Comparison of ENCODE assay signal across 13 cellular contexts in the genomic region with DNA sequence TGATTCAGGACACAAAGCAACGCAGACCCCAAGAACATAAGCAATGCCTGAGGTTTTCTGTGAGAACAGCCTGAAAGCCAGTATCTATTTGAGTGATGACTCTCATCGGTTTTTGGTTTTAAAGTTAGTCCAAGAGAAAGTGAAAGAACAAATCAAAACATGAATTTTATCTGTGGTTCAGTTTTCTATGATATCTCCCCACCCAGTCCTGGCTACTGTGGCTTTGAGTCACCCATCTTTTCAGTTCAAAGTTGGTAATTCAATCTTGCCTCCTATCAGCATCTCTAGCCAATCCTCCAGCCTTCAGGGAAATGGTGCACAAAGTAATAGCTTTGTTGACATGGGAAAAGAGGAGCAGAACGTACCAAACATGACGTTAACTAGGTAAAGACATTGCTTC. TPM values are rescaled to one million over a fixed set of nuclear protein-coding genes. Genes with fewer than 3 reads are reported as not detected.
DNase-seq lines count a peak whose midpoint lies in the region; ATAC-seq, FAIRE-seq and TF ChIP-seq lines count a peak whose summit lies in the region.
"Had no signal": no experiment of that assay in that cellular context is flagged by ENCODE, and none has a peak within 500 bp of the region (broad histone marks: within the 10 kb centered on the region; RNA-seq: fewer than 3 reads in every experiment).

No MANE protein-coding gene starts in this region.

- no peak overlapping the region for H3K27ac ChIP-seq in upper lobe of right lung
- H3K27ac ChIP-seq: heart left ventricle, lower lobe of right lung had no signal

- no peak overlapping the region for H3K4me3 Mint-ChIP-seq in activated CD4-positive, alpha-beta memory T cell treated with anti-CD3 and anti-CD28 coated beads, Interleukin-2, amount 10 ng/mL, durations not matched to agents 7 days and 5 days
- H3K4me3 Mint-ChIP-seq: CD8-positive, alpha-beta T cell had no signal

- TF ChIP-seq CTCF in GM10248 (IDR thresholded peaks at IDR 0.05; ENCODE audit: control extremely low read depth, extremely low read depth, low read depth, missing control alignments): no peak
- no peak for TF ChIP-seq CTCF in upper lobe of right lung (IDR thresholded peaks at IDR 0.05)

- peak; percentile 59 for FAIRE-seq in GM18507 (lab: Jason Lieb, UNC)

- no peaks in the 10 kb centered on the region for H3K9me3 Mint-ChIP-seq in activated CD4-positive, alpha-beta memory T cell treated with anti-CD3 and anti-CD28 coated beads, Interleukin-2, amount 10 ng/mL, durations not matched to agents 7 days and 5 days
- H3K9me3 Mint-ChIP-seq: CD8-positive, alpha-beta T cell had no signal

- H3K27me3 Mint-ChIP-seq in activated CD4-positive, alpha-beta memory T cell treated with anti-CD3 and anti-CD28 coated beads, Interleukin-2, amount 10 ng/mL, durations not matched to agents 7 days and 5 days: peaks cover 46% of the 10 kb centered on the region

- no peaks in the 10 kb centered on the region for H3K4me1 ChIP-seq in upper lobe of right lung
- H3K4me1 ChIP-seq: heart left ventricle, lower lobe of right lung had no signal

- peak overlapping the region; percentile 27 for H3K27ac Mint-ChIP-seq in activated CD4-positive, alpha-beta memory T cell treated with anti-CD3 and anti-CD28 coated beads, Interleukin-2, amount 10 ng/mL, durations not matched to agents 7 days and 5 days
- H3K27ac Mint-ChIP-seq: CD8-positive, alpha-beta T cell had no signal

- H3K4me1 Mint-ChIP-seq in activated CD4-positive, alpha-beta memory T cell treated with anti-CD3 and anti-CD28 coated beads, Interleukin-2, amount 10 ng/mL, durations not matched to agents 7 days and 5 days: peaks cover 18% of the 10 kb centered on the region

- no peaks in the 10 kb centered on the region for H3K36me3 ChIP-seq in upper lobe of right lung
- H3K36me3 ChIP-seq: heart left ventricle, lower lobe of right lung had no signal

- CTCF ChIA-PET in activated CD4-positive, alpha-beta memory T cell treated with anti-CD3 and anti-CD28 coated beads, Interleukin-2, amount 10 ng/mL, durations not matched to agents 7 days and 5 days (lab: Charles Lee): interaction anchor here (1.4 to 1.6 kb wide), 3 partner anchors 9 to 502 kb away, joined by 3 read pairs; no protein-coding TSS in a partner anchor
- CTCF ChIA-PET in GM10248 (lab: Yijun Ruan, JAX): interaction anchor here (1.3 to 1.6 kb wide), 2 partner anchors 738 to 1035 kb away, joined by 3 to 5 read pairs; no protein-coding TSS in a partner anchor

- DNase-seq in GM18507 (ENCODE audit: extremely low spot score, insufficient read length, low read depth): no peak
- DNase-seq in activated CD4-positive, alpha-beta memory T cell treated with anti-CD3 and anti-CD28 coated beads, Interleukin-2, amount 10 ng/mL, durations not matched to agents 7 days and 5 days: no peak
- no peak for DNase-seq in A172 (ENCODE audit: low spot score)
- no peak for DNase-seq in GM10248 (ENCODE audit: extremely low spot score)
- no peak for DNase-seq in HCEC 1CT
- no peak for DNase-seq in upper lobe of right lung
- DNase-seq: CD8-positive, alpha-beta T cell; heart left ventricle; lower lobe of right lung; NK-92 treated with Interleukin-12 subunit alpha and Interleukin-12 subunit beta, amount 100 ng/mL, for 24 hours had no signal

- H3K27me3 ChIP-seq in upper lobe of right lung: no peaks in the 10 kb centered on the region
- H3K27me3 ChIP-seq: heart left ventricle had no signal

- no peaks in the 10 kb centered on the region for H3K36me3 Mint-ChIP-seq in activated CD4-positive, alpha-beta memory T cell treated with anti-CD3 and anti-CD28 coated beads, Interleukin-2, amount 10 ng/mL, durations not matched to agents 7 days and 5 days (ENCODE audit: low read depth)
- H3K36me3 Mint-ChIP-seq: CD8-positive, alpha-beta T cell had no signal

- POLR2A ChIA-PET in activated CD4-positive, alpha-beta memory T cell treated with anti-CD3 and anti-CD28 coated beads, Interleukin-2, amount 10 ng/mL, durations not matched to agents 7 days and 5 days (lab: Charles Lee): interaction anchor here (1.7 kb wide), 1 partner anchor 9 kb away, joined by 4 read pairs; no protein-coding TSS in a partner anchor
- POLR2A ChIA-PET in GM10248 (lab: Yijun Ruan, JAX): no interaction called here

- H3K4me3 ChIP-seq in upper lobe of right lung: no peak overlapping the region
- H3K4me3 ChIP-seq: heart left ventricle, lower lobe of right lung had no signal

- peak; percentile 91 for ATAC-seq in GM19395 (IDR thresholded peaks at IDR 0.05; ENCODE audit: unreplicated experiment)
- ATAC-seq in HG02885 (IDR thresholded peaks at IDR 0.05; ENCODE audit: poor library complexity, unreplicated experiment): peak; percentile 95
- ATAC-seq in upper lobe of right lung: no peak
- ATAC-seq: CD8-positive, alpha-beta T cell; heart left ventricle; lower lobe of right lung had no signal

- intact Hi-C loops in upper lobe of right lung (cut with DNase I): no loop called here

- no peaks in the 10 kb centered on the region for H3K9me3 ChIP-seq in upper lobe of right lung
- H3K9me3 ChIP-seq: heart left ventricle, lower lobe of right lung had no signal

RNA-seq across cellular contexts. Expression of a gene that starts 40.5 kb away (rescaled TPM):
- total RNA-seq in activated CD4-positive, alpha-beta memory T cell treated with anti-CD3 and anti-CD28 coated beads, Interleukin-2, amount 10 ng/mL, durations not matched to agents 7 days and 5 days: not detected
- total RNA-seq in A172 (2014; rRNA removed; shearing (Covaris generic)): not detected in 2 replicates
- total RNA-seq in upper lobe of right lung: not detected
- total RNA-seq: activated CD8-positive, alpha-beta memory T cell treated with anti-CD3 and anti-CD28 coated beads for 36 hours; CD8-positive, alpha-beta T cell; heart left ventricle; lower lobe of right lung had no signal
